In genomic region chrX:43676960-43677582, GRCh38 we compare ENCODE assay signal across 1 cellular context.
TF ChIP-seq lines count a peak whose summit lies in the region.

No MANE protein-coding gene starts in this region.

TF ChIP-seq in H1, 55 proteins besides CTCF, POLR2A, EP300 and RAD21 (continued from another document):
- TF ChIP-seq CHD7 (IDR thresholded peaks at IDR 0.05; ENCODE audit: insufficient replicate concordance, low read length), result no peak
- no peak for TF ChIP-seq KDM5A (IDR thresholded peaks at IDR 0.05; ENCODE audit: low read length)
- no peak for TF ChIP-seq SIRT6 (IDR thresholded peaks at IDR 0.05; ENCODE audit: low read length)
- no peak for TF ChIP-seq NANOG (IDR thresholded peaks at IDR 0.05; ENCODE audit: insufficient read depth, low read depth, low read length, poor library complexity, severe bottlenecking)
